17 cellular contexts compared by ENCODE assay signal in the genomic region with DNA sequence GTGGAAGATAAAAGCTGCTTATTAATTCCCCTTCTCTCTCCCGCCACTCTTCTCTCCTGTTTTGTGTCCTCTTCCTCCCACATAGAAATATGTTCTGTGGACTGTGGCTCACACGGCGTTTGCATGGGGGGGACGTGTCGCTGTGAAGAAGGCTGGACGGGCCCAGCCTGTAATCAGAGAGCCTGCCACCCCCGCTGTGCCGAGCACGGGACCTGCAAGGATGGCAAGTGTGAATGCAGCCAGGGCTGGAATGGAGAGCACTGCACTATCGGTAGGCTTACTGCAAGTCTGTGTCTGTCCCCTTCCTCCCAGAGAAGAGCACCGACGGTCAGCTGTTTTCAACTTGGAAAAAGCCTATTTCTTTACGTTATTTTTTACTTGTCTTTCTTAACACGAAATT.
DNase-seq lines count a peak whose midpoint lies in the region; FAIRE-seq and TF ChIP-seq lines count a peak whose summit lies in the region.
"Had no signal": no experiment of that assay in that cellular context is flagged by ENCODE, and none has a peak within 500 bp of the region (broad histone marks: within the 10 kb centered on the region; RNA-seq: fewer than 3 reads in every experiment).

No MANE protein-coding gene starts in this region.

- H3K36me3 Mint-ChIP-seq in nephron progenitor cell (ENCODE audit: low read depth) = peaks cover 39% of the 10 kb centered on the region
- H3K36me3 Mint-ChIP-seq: CD14-positive monocyte; CD8-positive, alpha-beta T cell had no signal

- H3K36me3 ChIP-seq in HUES48 (ENCODE audit: control insufficient read depth, insufficient read depth, low read length) = peaks cover 28% of the 10 kb centered on the region
- peaks cover 5 to 69% of the 10 kb centered on the region in 2 donors for H3K36me3 ChIP-seq in neuronal stem cell (replicated peaks in 1 of 2; ENCODE audit: control insufficient read depth in 2 of 2, insufficient read depth in 2 of 2, low read length in 2 of 2)
- H3K36me3 ChIP-seq: HAP-1 had no signal

- H3K79me1 ChIP-seq in neuronal stem cell (ENCODE audit: low read depth, low read length) = no peaks in the 10 kb centered on the region

- no peak for TF ChIP-seq CTCF in nephron progenitor cell (IDR thresholded peaks at IDR 0.05)

- no peak overlapping the region for H4K91ac ChIP-seq in neuronal stem cell (ENCODE audit: low read depth, low read length, poor library complexity)

- H3K4me3 ChIP-seq in HUES48 (ENCODE audit: low read depth, low read length) (no peak overlapping the region), neuronal stem cell (ENCODE audit: low read length in 2 of 2) (no peak overlapping the region)
- H3K4me3 ChIP-seq: GM23248, HAP-1 had no signal

- peaks cover 11% of the 10 kb centered on the region for H3K4me1 Mint-ChIP-seq in nephron progenitor cell
- H3K4me1 Mint-ChIP-seq: CD14-positive monocyte had no signal

- H3K4me3 Mint-ChIP-seq in nephron progenitor cell = no peak overlapping the region
- H3K4me3 Mint-ChIP-seq: CD14-positive monocyte; CD8-positive, alpha-beta T cell; HFFc6 had no signal

- H3K27me3 ChIP-seq in HUES48 (ENCODE audit: control insufficient read depth, insufficient read depth, low read length) (no peaks in the 10 kb centered on the region), neuronal stem cell (ENCODE audit: control insufficient read depth in 3 of 3, insufficient read depth in 3 of 3, low read depth in 1 of 3, low read length in 3 of 3) (no peaks in the 10 kb centered on the region)

- H2AK5ac ChIP-seq in neuronal stem cell (ENCODE audit: low read depth, low read length) = no peak overlapping the region

- no peak overlapping the region for H4K8ac ChIP-seq in neuronal stem cell (ENCODE audit: low read depth, low read length)

- no peak overlapping the region for H2BK15ac ChIP-seq in neuronal stem cell (ENCODE audit: low read length)

- FAIRE-seq in GM12892 (lab: Jason Lieb, UNC) = no peak
- FAIRE-seq: HepG2 had no signal

- peaks cover 4% of the 10 kb centered on the region for H3K9me3 Mint-ChIP-seq in nephron progenitor cell
- H3K9me3 Mint-ChIP-seq: CD8-positive, alpha-beta T cell; HFFc6 had no signal

- H3K9ac ChIP-seq in HUES48 (ENCODE audit: low read depth, low read length) = no peak overlapping the region
- no peak overlapping the region for H3K9ac ChIP-seq in neuronal stem cell (ENCODE audit: low read depth, low read length, poor library complexity)
- H3K9ac ChIP-seq: GM23248 had no signal

- H3K4me1 ChIP-seq in HUES48 (ENCODE audit: control insufficient read depth, insufficient read depth, low read length) = peaks cover 6% of the 10 kb centered on the region; the same call in 1 of the 2 replicates
- no peaks in the 10 kb centered on the region for H3K4me1 ChIP-seq in neuronal stem cell (ENCODE audit: control insufficient read depth in 2 of 2, insufficient read depth in 1 of 2, low read depth in 1 of 2, low read length in 2 of 2)

- no peak overlapping the region for H3K4me2 ChIP-seq in neuronal stem cell (ENCODE audit: insufficient read depth, low read length, poor library complexity, severe bottlenecking)

- H3K4ac ChIP-seq in neuronal stem cell (ENCODE audit: low read length) = no peak overlapping the region

- H3K18ac ChIP-seq in neuronal stem cell (ENCODE audit: low read length) = no peak overlapping the region

- peak overlapping the region; percentile 80 for H3K27ac Mint-ChIP-seq in nephron progenitor cell
- H3K27ac Mint-ChIP-seq: CD14-positive monocyte; CD8-positive, alpha-beta T cell; HFFc6 had no signal

- H3K9me3 ChIP-seq in HUES48 (ENCODE audit: control insufficient read depth, insufficient read depth, low read length) (no peaks in the 10 kb centered on the region), neuronal stem cell (replicated peaks in 1 of 2; ENCODE audit: control insufficient read depth in 2 of 2, insufficient read depth in 1 of 2, low read depth in 1 of 2, low read length in 2 of 2) (no peaks in the 10 kb centered on the region)
- H3K9me3 ChIP-seq: HAP-1 had no signal

- no peak overlapping the region for H3K23ac ChIP-seq in neuronal stem cell (ENCODE audit: low read depth, low read length, poor library complexity)

- no peak for TF ChIP-seq POLR2A in GM12892 (IDR thresholded peaks at IDR 0.05; ENCODE audit: low read depth, low read length)

- no CpG with 5 or more reads among the region's 14 CpGs for WGBS in neuronal stem cell (ENCODE audit: extremely low coverage in 2 of 2, insufficient read length in 2 of 2, insufficient replicate concordance in 1 of 2), 2 donors

- no peak overlapping the region for H3K14ac ChIP-seq in neuronal stem cell (ENCODE audit: low read length)

- H2BK5ac ChIP-seq in neuronal stem cell (ENCODE audit: low read length) = no peak overlapping the region

- DNase-seq in ELF-1 (ENCODE audit: low read depth, low spot score) (peak; percentile 40), iPS DF 19.7 (ENCODE audit: low read depth, low spot score) (peak; percentile 12), nephron progenitor cell (peak; percentile 13), neuronal stem cell (ENCODE audit: low spot score) (no peak), GM12892 (ENCODE audit: insufficient read length) (no peak), D341Med (ENCODE audit: low spot score) (no peak)
- DNase-seq: CD8-positive, alpha-beta T cell; COR-L47; DND-41; GF-D8; GM23248; HFFc6 had no signal

- H3K27ac ChIP-seq in HUES48 (ENCODE audit: low read depth, low read length) (peak overlapping the region; percentile 9), neuronal stem cell (replicated peaks; ENCODE audit: low read length) (no peak overlapping the region)
- H3K27ac ChIP-seq: 22Rv1, GM23248 had no signal

- H2BK12ac ChIP-seq in neuronal stem cell (ENCODE audit: low read length) = no peak overlapping the region

- no peak overlapping the region for H2AFZ ChIP-seq in neuronal stem cell (ENCODE audit: low read length)
- H2AFZ ChIP-seq: GM23248 had no signal

- no peaks in the 10 kb centered on the region for H3K27me3 Mint-ChIP-seq in nephron progenitor cell (ENCODE audit: low read depth, poor library complexity)

- no peak overlapping the region for H2BK120ac ChIP-seq in neuronal stem cell (ENCODE audit: low read depth, low read length)

Comparison
In these comparisons a context has a peak if more than half of its experiments do, and no peak if none do; other contexts are left out.
1. DNase-seq: peak in ELF-1 (single experiment), iPS DF 19.7 (single experiment) and nephron progenitor cell (single experiment); none in neuronal stem cell (single experiment), GM12892 (single experiment) and D341Med (single experiment).